15 cellular contexts compared by ENCODE assay signal in the genomic region with DNA sequence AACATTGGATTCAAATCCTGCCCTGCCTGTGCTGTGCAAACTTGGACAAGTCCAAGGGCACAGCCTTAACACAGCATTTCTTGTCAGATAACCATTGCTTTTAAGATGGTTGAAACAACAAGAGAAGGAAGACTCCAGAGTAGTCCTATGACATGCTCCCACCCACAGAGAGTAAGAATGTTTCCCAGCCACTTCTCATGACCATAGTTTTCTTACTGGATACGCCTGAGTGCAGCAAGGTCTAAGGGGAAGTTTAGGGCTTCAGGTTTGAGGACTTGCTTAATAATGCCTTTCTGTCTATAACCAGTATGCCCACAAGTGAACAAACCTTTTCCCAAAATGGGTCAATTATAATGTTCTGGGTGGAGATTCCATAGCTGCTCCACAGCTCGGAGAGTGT.
A peak's percentile ranks its signal among the peaks of the same experiment; 100 is the strongest.
DNase-seq lines count a peak whose midpoint lies in the region; ATAC-seq, FAIRE-seq and TF ChIP-seq lines count a peak whose summit lies in the region.
"Had no signal": no experiment of that assay in that cellular context is flagged by ENCODE, and none has a peak within 500 bp of the region (broad histone marks: within the 10 kb centered on the region; RNA-seq: fewer than 3 reads in every experiment).

No MANE protein-coding gene starts in this region.

- TF ChIP-seq CTCF in body of pancreas (IDR thresholded peaks at IDR 0.05): no peak

- 91 to 92% methylated on average over 2 of the region's 2 CpGs for WGBS in body of pancreas, 2 donors

- ATAC-seq in HG02610 (IDR thresholded peaks at IDR 0.05; ENCODE audit: unreplicated experiment) (peak; percentile 42), HG03103 (IDR thresholded peaks at IDR 0.05; ENCODE audit: low read depth, unreplicated experiment) (peak; percentile 23), HG03342 (IDR thresholded peaks at IDR 0.05; ENCODE audit: unreplicated experiment) (no peak), body of pancreas (no peak)

- FAIRE-seq in GM12891 (lab: Jason Lieb, UNC): peak; percentile 81

- H3K9me3 ChIP-seq in body of pancreas: no peaks in the 10 kb centered on the region

- intact Hi-C loops in body of pancreas (cut with DNase I): no loop called here

- DNase-seq in GM12891 (ENCODE audit: insufficient read length, low spot score) (no peak), germinal center (ENCODE audit: low spot score) (peak; percentile 4), middle frontal gyrus (ENCODE audit: extremely low spot score, low spot score) (no peak), body of pancreas (no peak)
- DNase-seq in stimulated activated CD4-positive, alpha-beta T cell treated with anti-CD3 and anti-CD28 coated beads, Interleukin-4, amount 100 ng/mL, for 1 hour: no peak
- DNase-seq: C1 segment of cervical spinal cord, DMS 273 treated with DMSO at 0.1 percent for 48 hours, HFFc6, Kasumi-1, NCI-H1417, NCI-H2029, NCI-H524 had no signal

- no peak for TF ChIP-seq POLR2A in GM12891 (IDR thresholded peaks at IDR 0.05; ENCODE audit: low read depth, low read length)
- no peak for TF ChIP-seq POLR2A in body of pancreas (IDR thresholded peaks at IDR 0.05)

- H3K36me3 ChIP-seq in body of pancreas (replicated peaks in 1 of 2; ENCODE audit: insufficient read depth in 1 of 2, low read depth in 2 of 2): no peaks in the 10 kb centered on the region

- H3K4me3 ChIP-seq in body of pancreas: no peak overlapping the region

- no peaks in the 10 kb centered on the region for H3K27me3 ChIP-seq in body of pancreas

- H3K27ac ChIP-seq in body of pancreas: no peak overlapping the region

- H3K4me1 ChIP-seq in body of pancreas: no peaks in the 10 kb centered on the region

TF ChIP-seq in GM12891, 5 proteins besides CTCF, POLR2A, EP300 and RAD21:
- TF ChIP-seq SPI1 (IDR thresholded peaks at IDR 0.05; ENCODE audit: low read depth, low read length) (no peak), POU2F2 (IDR thresholded peaks at IDR 0.05; ENCODE audit: low read depth, low read length) (no peak), PAX5 (IDR thresholded peaks at IDR 0.05; ENCODE audit: insufficient read depth, low read length, severe bottlenecking) (no peak), TAF1 (IDR thresholded peaks at IDR 0.05; ENCODE audit: low read depth, low read length) (no peak), POLR2AphosphoS5 (IDR thresholded peaks at IDR 0.05; ENCODE audit: low read depth, low read length) (no peak)
TF ChIP-seq in GM12891: peak in this region for 0.

Comparison
In these comparisons a context has a peak if more than half of its experiments do, and no peak if none do; other contexts are left out.
1. ATAC-seq: peak in HG02610 (single experiment) and HG03103 (single experiment); none in HG03342 (single experiment) and body of pancreas (single experiment).